21 cellular contexts compared by ENCODE assay signal in genomic region chr16:85166281-85166680, GRCh38. TPM values are rescaled to one million over a fixed set of nuclear protein-coding genes. Genes with fewer than 3 reads are reported as not detected.
"Had no signal": no experiment of that assay in that cellular context is flagged by ENCODE, and none has a peak within 500 bp of the region (broad histone marks: within the 10 kb centered on the region; RNA-seq: fewer than 3 reads in every experiment).

No MANE protein-coding gene starts in this region.

- H3K36me3 ChIP-seq: esophagus squamous epithelium, right atrium auricular region, transverse colon had no signal

- ATAC-seq: activated CD8-positive, alpha-beta T cell treated with anti-CD3 and anti-CD28 coated beads, Interleukin-2, amount 10 ng/mL, durations not matched to agents 7 days and 5 days; effector memory CD8-positive, alpha-beta T cell; naive thymus-derived CD8-positive, alpha-beta T cell had no signal

- H3K9me3 ChIP-seq: esophagus squamous epithelium, right atrium auricular region, transverse colon had no signal

- H3K4me3 ChIP-seq: esophagus squamous epithelium, right atrium auricular region, transverse colon had no signal

- H3K27me3 ChIP-seq: right atrium auricular region had no signal

- DNase-seq: activated CD4-positive, alpha-beta T cell treated with anti-CD3 and anti-CD28 coated beads, Interleukin-2, amount 10 ng/mL, durations not matched to agents 24 days and 14 days; activated CD8-positive, alpha-beta T cell treated with anti-CD3 and anti-CD28 coated beads, Interleukin-2, amount 10 ng/mL, durations not matched to agents 7 days and 5 days; activated naive CD4-positive, alpha-beta T cell treated with Interleukin-2 at 50 U/mL for 16 hours; activated naive CD8-positive, alpha-beta T cell treated with anti-CD3 and anti-CD28 coated beads, Interleukin-2, amount 10 ng/mL, durations not matched to agents 7 days and 5 days; activated T-cell treated with anti-CD3 and anti-CD28 coated beads, Interleukin-2, amount 50 U/mL, for 24 hours; amygdala; caudate nucleus; effector memory CD8-positive, alpha-beta T cell; esophagus squamous epithelium; naive thymus-derived CD8-positive, alpha-beta T cell; nucleus accumbens; stimulated activated naive CD8-positive, alpha-beta T cell treated with anti-CD3 and anti-CD28 coated beads, Interleukin-15, Interleukin-2, amounts not matched to agents 100 U/mL and 50 U/mL, for 24 hours; transverse colon had no signal

RNA-seq across cellular contexts. Expression of gene CIBAR2, which starts 54.0 kb away (rescaled TPM):
- total RNA-seq: activated CD4-positive, alpha-beta T cell treated with anti-CD3 and anti-CD28 coated beads, Interleukin-2, amount 10 ng/mL, durations not matched to agents 24 days and 14 days; activated CD8-positive, alpha-beta T cell treated with anti-CD3 and anti-CD28 coated beads, Interleukin-2, amount 10 ng/mL, durations not matched to agents 7 days and 5 days; activated naive CD8-positive, alpha-beta T cell treated with anti-CD3 and anti-CD28 coated beads, Interleukin-2, amount 10 ng/mL, durations not matched to agents 7 days and 5 days; activated T-helper 2 cell treated with anti-CD3 and anti-CD28 coated beads, Interferon-gamma antibody, Interleukin-2, Interleukin-4, amounts not matched to agents 10 μg/mL and 5 μg/mL and 100 μg/mL, durations not matched to agents 14 hours and 24 hours and 36 hours; dermis microvascular lymphatic vessel endothelial cell; esophagus squamous epithelium; kidney epithelial cell; lower leg skin; mesenteric fat pad; naive thymus-derived CD8-positive, alpha-beta T cell; posterior vena cava; right atrium auricular region; skeletal muscle tissue had no signal
- polyA plus RNA-seq: naive thymus-derived CD8-positive, alpha-beta T cell had no signal
